In the genomic region with DNA sequence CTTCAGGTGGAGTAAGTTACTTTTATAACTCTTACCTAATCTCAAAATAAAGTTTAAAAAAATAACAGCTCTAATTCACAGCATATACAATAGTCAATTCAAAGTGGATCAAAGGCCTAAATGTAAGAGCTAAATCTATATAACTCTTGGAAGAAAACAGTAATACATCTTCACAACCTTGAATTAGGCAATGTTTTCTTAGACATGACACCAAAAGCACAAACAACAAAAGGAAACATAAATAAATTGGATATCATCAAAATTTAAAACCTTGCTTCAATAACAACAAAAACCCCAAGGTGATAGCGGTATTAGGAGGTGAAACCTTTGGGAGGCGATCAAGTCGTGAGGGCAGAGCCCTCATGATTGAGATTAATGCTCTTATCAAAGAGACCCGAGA, we compare ENCODE assay signal across 17 cellular contexts. TPM values are rescaled to one million over a fixed set of nuclear protein-coding genes. Genes with fewer than 3 reads are reported as not detected.
DNase-seq lines count a peak whose midpoint lies in the region; ATAC-seq and TF ChIP-seq lines count a peak whose summit lies in the region.
"Had no signal": no experiment of that assay in that cellular context is flagged by ENCODE, and none has a peak within 500 bp of the region (broad histone marks: within the 10 kb centered on the region; RNA-seq: fewer than 3 reads in every experiment).

No MANE protein-coding gene starts in this region.

- H3K4me1 Mint-ChIP-seq in activated CD4-positive, alpha-beta T cell treated with anti-CD3 and anti-CD28 coated beads, Interleukin-2, amount 10 ng/mL, durations not matched to agents 24 days and 14 days: peaks cover 27% of the 10 kb centered on the region
- peaks cover 72 to 78% of the 10 kb centered on the region in 2 donors for H3K4me1 Mint-ChIP-seq in natural killer cell
- H3K4me1 Mint-ChIP-seq in natural killer cell treated with Interleukin-12 subunit alpha and Interleukin-12 subunit beta and Interleukin-15 and Interleukin-18, amount 100 ng/mL, for 72 hours (ENCODE audit: low read depth in 2 of 2): peaks cover 47 to 64% of the 10 kb centered on the region in 2 donors
- H3K4me1 Mint-ChIP-seq in activated CD4-positive, alpha-beta memory T cell treated with anti-CD3 and anti-CD28 coated beads, Interleukin-2, amount 10 ng/mL, durations not matched to agents 7 days and 5 days: peaks cover 46% of the 10 kb centered on the region

- TF ChIP-seq CTCF in natural killer cell (IDR thresholded peaks at IDR 0.05): no peak

- H3K4me3 Mint-ChIP-seq in activated CD4-positive, alpha-beta T cell treated with anti-CD3 and anti-CD28 coated beads, Interleukin-2, amount 10 ng/mL, durations not matched to agents 24 days and 14 days: no peak overlapping the region
- peak overlapping the region; percentile 33 for H3K4me3 Mint-ChIP-seq in natural killer cell
- no peak overlapping the region for H3K4me3 Mint-ChIP-seq in natural killer cell treated with Interleukin-12 subunit alpha and Interleukin-12 subunit beta and Interleukin-15 and Interleukin-18, amount 100 ng/mL, for 72 hours
- H3K4me3 Mint-ChIP-seq in activated CD4-positive, alpha-beta memory T cell treated with anti-CD3 and anti-CD28 coated beads, Interleukin-2, amount 10 ng/mL, durations not matched to agents 7 days and 5 days: no peak overlapping the region
- H3K4me3 Mint-ChIP-seq: B cell had no signal

- DNase-seq in activated CD4-positive, alpha-beta T cell treated with anti-CD3 and anti-CD28 coated beads, Interleukin-2, amount 10 ng/mL, durations not matched to agents 24 days and 14 days: peak; percentile 8
- DNase-seq in activated CD4-positive, alpha-beta T cell treated with anti-CD3 and anti-CD28 coated beads for 4 hours: no peak
- DNase-seq in natural killer cell (no peak), left colon (no peak), NCI-H128 (lab: John Stamatoyannopoulos, UW; ENCODE audit: unreplicated experiment) (no peak), globus pallidus (ENCODE audit: low spot score) (no peak)
- DNase-seq in natural killer cell treated with Interleukin-12 subunit alpha and Interleukin-12 subunit beta and Interleukin-15 and Interleukin-18, amount 100 ng/mL, for 72 hours (ENCODE audit: low spot score): no peak
- DNase-seq in activated CD4-positive, alpha-beta memory T cell treated with anti-CD3 and anti-CD28 coated beads, Interleukin-2, amount 10 ng/mL, durations not matched to agents 7 days and 5 days: no peak
- DNase-seq: Caco-2; CD4-positive, CD25-positive, alpha-beta regulatory T cell; CD8-positive, alpha-beta T cell; DMS153; DND-41; GM23248; H7; HCEC 1CT had no signal

- no peak overlapping the region for H3K27ac Mint-ChIP-seq in activated CD4-positive, alpha-beta T cell treated with anti-CD3 and anti-CD28 coated beads, Interleukin-2, amount 10 ng/mL, durations not matched to agents 24 days and 14 days
- H3K27ac Mint-ChIP-seq in natural killer cell: peak overlapping the region; percentile 27 to 87
- H3K27ac Mint-ChIP-seq in natural killer cell treated with Interleukin-12 subunit alpha and Interleukin-12 subunit beta and Interleukin-15 and Interleukin-18, amount 100 ng/mL, for 72 hours: peak overlapping the region in 1 of 2 donors; percentile 26
- H3K27ac Mint-ChIP-seq in activated CD4-positive, alpha-beta memory T cell treated with anti-CD3 and anti-CD28 coated beads, Interleukin-2, amount 10 ng/mL, durations not matched to agents 7 days and 5 days: no peak overlapping the region
- H3K27ac Mint-ChIP-seq: B cell; CD8-positive, alpha-beta T cell had no signal

- H3K9me3 Mint-ChIP-seq in activated CD4-positive, alpha-beta T cell treated with anti-CD3 and anti-CD28 coated beads, Interleukin-2, amount 10 ng/mL, durations not matched to agents 24 days and 14 days: no peaks in the 10 kb centered on the region
- H3K9me3 Mint-ChIP-seq in natural killer cell: no peaks in the 10 kb centered on the region
- H3K9me3 Mint-ChIP-seq in natural killer cell treated with Interleukin-12 subunit alpha and Interleukin-12 subunit beta and Interleukin-15 and Interleukin-18, amount 100 ng/mL, for 72 hours: no peaks in the 10 kb centered on the region
- H3K9me3 Mint-ChIP-seq in activated CD4-positive, alpha-beta memory T cell treated with anti-CD3 and anti-CD28 coated beads, Interleukin-2, amount 10 ng/mL, durations not matched to agents 7 days and 5 days: no peaks in the 10 kb centered on the region
- H3K9me3 Mint-ChIP-seq: CD8-positive, alpha-beta T cell had no signal

- intact Hi-C loops in activated CD4-positive, alpha-beta T cell treated with anti-CD3 and anti-CD28 coated beads, Interleukin-2, amount 10 ng/mL, durations not matched to agents 24 days and 14 days (cut with micrococcal nuclease): no loop called here
- intact Hi-C loops in natural killer cell (cut with micrococcal nuclease) (no loop called here), left colon (cut with DNase I, micrococcal nuclease) (no loop called here)

- peaks cover 37% of the 10 kb centered on the region for H3K36me3 Mint-ChIP-seq in activated CD4-positive, alpha-beta T cell treated with anti-CD3 and anti-CD28 coated beads, Interleukin-2, amount 10 ng/mL, durations not matched to agents 24 days and 14 days (ENCODE audit: low read depth)
- peaks cover 13% of the 10 kb centered on the region for H3K36me3 Mint-ChIP-seq in natural killer cell
- peaks cover 7% of the 10 kb centered on the region for H3K36me3 Mint-ChIP-seq in natural killer cell treated with Interleukin-12 subunit alpha and Interleukin-12 subunit beta and Interleukin-15 and Interleukin-18, amount 100 ng/mL, for 72 hours
- peaks cover 40% of the 10 kb centered on the region for H3K36me3 Mint-ChIP-seq in activated CD4-positive, alpha-beta memory T cell treated with anti-CD3 and anti-CD28 coated beads, Interleukin-2, amount 10 ng/mL, durations not matched to agents 7 days and 5 days (ENCODE audit: low read depth)

- ATAC-seq in natural killer cell (no peak), left colon (peak; percentile 23)
- no peak for ATAC-seq in natural killer cell treated with Interleukin-12 subunit alpha and Interleukin-12 subunit beta and Interleukin-15 and Interleukin-18, amount 100 ng/mL, for 72 hours
- ATAC-seq: CD8-positive, alpha-beta T cell had no signal

- CTCF ChIA-PET in activated CD4-positive, alpha-beta memory T cell treated with anti-CD3 and anti-CD28 coated beads, Interleukin-2, amount 10 ng/mL, durations not matched to agents 7 days and 5 days (lab: Charles Lee): interaction anchor here (1.3 kb wide), 1 partner anchor 11 kb away, joined by 4 read pairs; no protein-coding TSS in a partner anchor

- no peaks in the 10 kb centered on the region for H3K27me3 Mint-ChIP-seq in activated CD4-positive, alpha-beta T cell treated with anti-CD3 and anti-CD28 coated beads, Interleukin-2, amount 10 ng/mL, durations not matched to agents 24 days and 14 days
- no peaks in the 10 kb centered on the region for H3K27me3 Mint-ChIP-seq in natural killer cell (ENCODE audit: low read depth in 2 of 2)
- H3K27me3 Mint-ChIP-seq in natural killer cell treated with Interleukin-12 subunit alpha and Interleukin-12 subunit beta and Interleukin-15 and Interleukin-18, amount 100 ng/mL, for 72 hours: no peaks in the 10 kb centered on the region
- H3K27me3 Mint-ChIP-seq in activated CD4-positive, alpha-beta memory T cell treated with anti-CD3 and anti-CD28 coated beads, Interleukin-2, amount 10 ng/mL, durations not matched to agents 7 days and 5 days: no peaks in the 10 kb centered on the region
- H3K27me3 Mint-ChIP-seq: B cell; CD4-positive, CD25-positive, alpha-beta regulatory T cell had no signal

- POLR2A ChIA-PET in activated CD4-positive, alpha-beta memory T cell treated with anti-CD3 and anti-CD28 coated beads, Interleukin-2, amount 10 ng/mL, durations not matched to agents 7 days and 5 days (lab: Charles Lee): interaction anchor here (0.8 to 1.0 kb wide), 3 partner anchors 9 to 84 kb away, joined by 3 read pairs; a partner anchor contains a TSS

RNA-seq across cellular contexts. Expression of a gene that starts 12.8 kb away (rescaled TPM):
- 20.8 and 25.2 TPM in 2 replicates for total RNA-seq in activated CD4-positive, alpha-beta T cell treated with anti-CD3 and anti-CD28 coated beads, Interleukin-2, amount 10 ng/mL, durations not matched to agents 24 days and 14 days
- 10 to 100 TPM; 54.5 to 69.8 (median 57.1) TPM for total RNA-seq in natural killer cell
- 10 to 100 TPM; 19.2 to 28.6 TPM for total RNA-seq in natural killer cell treated with Interleukin-12 subunit alpha and Interleukin-12 subunit beta and Interleukin-15 and Interleukin-18, amount 100 ng/mL, for 72 hours
- 10 to 100 TPM; 15.4 to 16.0 TPM for total RNA-seq in left colon
- total RNA-seq in activated CD4-positive, alpha-beta memory T cell treated with anti-CD3 and anti-CD28 coated beads, Interleukin-2, amount 10 ng/mL, durations not matched to agents 7 days and 5 days: 10 to 100 TPM; 28.5 to 29.6 TPM

Comparison
In these comparisons a context has a peak if more than half of its experiments do, and no peak if none do; other contexts are left out.
1. H3K27ac Mint-ChIP-seq: peak in natural killer cell (2 of 2); none in activated CD4-positive, alpha-beta T cell treated with anti-CD3 and anti-CD28 coated beads, Interleukin-2, amount 10 ng/mL, durations not matched to agents 24 days and 14 days (single experiment) and activated CD4-positive, alpha-beta memory T cell treated with anti-CD3 and anti-CD28 coated beads, Interleukin-2, amount 10 ng/mL, durations not matched to agents 7 days and 5 days (single experiment).